In the genomic region with DNA sequence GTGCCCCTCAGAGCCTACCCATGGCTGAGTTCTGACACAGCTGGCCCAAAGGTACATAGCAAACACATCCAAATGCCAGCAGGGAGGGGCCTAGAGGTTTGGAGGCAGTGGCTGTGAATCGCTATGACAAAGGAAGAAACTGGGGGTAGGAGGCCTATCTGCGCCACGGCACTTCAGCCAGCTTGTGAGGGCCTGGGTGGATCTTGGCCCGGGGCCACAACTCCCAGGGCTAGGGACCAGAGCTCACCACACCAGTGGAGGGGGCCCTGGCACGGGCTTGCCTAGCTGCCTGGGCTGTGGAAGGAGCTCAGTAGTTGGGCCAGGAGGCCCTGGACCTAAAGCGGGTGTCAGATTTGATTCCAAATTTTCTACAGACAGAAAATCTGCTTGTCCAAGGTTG, we compare ENCODE assay signal across 2 cellular contexts.
TF ChIP-seq lines count a peak whose summit lies in the region.

No MANE protein-coding gene starts in this region.

TF ChIP-seq in IMR-90, 13 proteins besides CTCF, POLR2A, EP300 and RAD21:
- no peak for TF ChIP-seq CEBPB (IDR thresholded peaks at IDR 0.05; ENCODE audit: low read depth, low read length)
- TF ChIP-seq, protein P1, sequence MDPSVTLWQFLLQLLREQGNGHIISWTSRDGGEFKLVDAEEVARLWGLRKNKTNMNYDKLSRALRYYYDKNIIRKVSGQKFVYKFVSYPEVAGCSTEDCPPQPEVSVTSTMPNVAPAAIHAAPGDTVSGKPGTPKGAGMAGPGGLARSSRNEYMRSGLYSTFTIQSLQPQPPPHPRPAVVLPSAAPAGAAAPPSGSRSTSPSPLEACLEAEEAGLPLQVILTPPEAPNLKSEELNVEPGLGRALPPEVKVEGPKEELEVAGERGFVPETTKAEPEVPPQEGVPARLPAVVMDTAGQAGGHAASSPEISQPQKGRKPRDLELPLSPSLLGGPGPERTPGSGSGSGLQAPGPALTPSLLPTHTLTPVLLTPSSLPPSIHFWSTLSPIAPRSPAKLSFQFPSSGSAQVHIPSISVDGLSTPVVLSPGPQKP (IDR thresholded peaks at IDR 0.05; ENCODE audit: borderline replicate concordance, low read depth, low read length): no peak
- no peak for TF ChIP-seq MAZ (IDR thresholded peaks at IDR 0.05; ENCODE audit: borderline replicate concordance, low read depth, low read length)
- TF ChIP-seq, protein P2, sequence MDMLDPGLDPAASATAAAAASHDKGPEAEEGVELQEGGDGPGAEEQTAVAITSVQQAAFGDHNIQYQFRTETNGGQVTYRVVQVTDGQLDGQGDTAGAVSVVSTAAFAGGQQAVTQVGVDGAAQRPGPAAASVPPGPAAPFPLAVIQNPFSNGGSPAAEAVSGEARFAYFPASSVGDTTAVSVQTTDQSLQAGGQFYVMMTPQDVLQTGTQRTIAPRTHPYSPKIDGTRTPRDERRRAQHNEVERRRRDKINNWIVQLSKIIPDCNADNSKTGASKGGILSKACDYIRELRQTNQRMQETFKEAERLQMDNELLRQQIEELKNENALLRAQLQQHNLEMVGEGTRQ (IDR thresholded peaks at IDR 0.05; ENCODE audit: low read depth, low read length): no peak
- no peak for TF ChIP-seq NFE2L2 (IDR thresholded peaks at IDR 0.05; ENCODE audit: low read depth, low read length)
- TF ChIP-seq RCOR1 (IDR thresholded peaks at IDR 0.05; ENCODE audit: insufficient replicate concordance, low read length): no peak
- no peak for TF ChIP-seq FOS (IDR thresholded peaks at IDR 0.05; ENCODE audit: low read depth, low read length)
- TF ChIP-seq RFX5 (IDR thresholded peaks at IDR 0.05; ENCODE audit: low read depth, low read length): no peak
- TF ChIP-seq SMC3 (IDR thresholded peaks at IDR 0.05; ENCODE audit: low read depth, low read length): no peak
- TF ChIP-seq CHD1 (IDR thresholded peaks at IDR 0.05; ENCODE audit: low read depth, low read length): no peak
- TF ChIP-seq MXI1 (IDR thresholded peaks at IDR 0.05; ENCODE audit: borderline replicate concordance, low read depth, low read length): no peak
- no peak for TF ChIP-seq MAFK (IDR thresholded peaks at IDR 0.05; ENCODE audit: low read depth, low read length)
- TF ChIP-seq BHLHE40 (IDR thresholded peaks at IDR 0.05; ENCODE audit: low read depth, low read length): no peak

TF ChIP-seq in GM23338, 12 proteins besides CTCF, POLR2A, EP300 and RAD21:
- no peak for TF ChIP-seq EZH2phosphoT487 (IDR thresholded peaks at IDR 0.05; ENCODE audit: unreplicated experiment)
- TF ChIP-seq, protein P3, sequence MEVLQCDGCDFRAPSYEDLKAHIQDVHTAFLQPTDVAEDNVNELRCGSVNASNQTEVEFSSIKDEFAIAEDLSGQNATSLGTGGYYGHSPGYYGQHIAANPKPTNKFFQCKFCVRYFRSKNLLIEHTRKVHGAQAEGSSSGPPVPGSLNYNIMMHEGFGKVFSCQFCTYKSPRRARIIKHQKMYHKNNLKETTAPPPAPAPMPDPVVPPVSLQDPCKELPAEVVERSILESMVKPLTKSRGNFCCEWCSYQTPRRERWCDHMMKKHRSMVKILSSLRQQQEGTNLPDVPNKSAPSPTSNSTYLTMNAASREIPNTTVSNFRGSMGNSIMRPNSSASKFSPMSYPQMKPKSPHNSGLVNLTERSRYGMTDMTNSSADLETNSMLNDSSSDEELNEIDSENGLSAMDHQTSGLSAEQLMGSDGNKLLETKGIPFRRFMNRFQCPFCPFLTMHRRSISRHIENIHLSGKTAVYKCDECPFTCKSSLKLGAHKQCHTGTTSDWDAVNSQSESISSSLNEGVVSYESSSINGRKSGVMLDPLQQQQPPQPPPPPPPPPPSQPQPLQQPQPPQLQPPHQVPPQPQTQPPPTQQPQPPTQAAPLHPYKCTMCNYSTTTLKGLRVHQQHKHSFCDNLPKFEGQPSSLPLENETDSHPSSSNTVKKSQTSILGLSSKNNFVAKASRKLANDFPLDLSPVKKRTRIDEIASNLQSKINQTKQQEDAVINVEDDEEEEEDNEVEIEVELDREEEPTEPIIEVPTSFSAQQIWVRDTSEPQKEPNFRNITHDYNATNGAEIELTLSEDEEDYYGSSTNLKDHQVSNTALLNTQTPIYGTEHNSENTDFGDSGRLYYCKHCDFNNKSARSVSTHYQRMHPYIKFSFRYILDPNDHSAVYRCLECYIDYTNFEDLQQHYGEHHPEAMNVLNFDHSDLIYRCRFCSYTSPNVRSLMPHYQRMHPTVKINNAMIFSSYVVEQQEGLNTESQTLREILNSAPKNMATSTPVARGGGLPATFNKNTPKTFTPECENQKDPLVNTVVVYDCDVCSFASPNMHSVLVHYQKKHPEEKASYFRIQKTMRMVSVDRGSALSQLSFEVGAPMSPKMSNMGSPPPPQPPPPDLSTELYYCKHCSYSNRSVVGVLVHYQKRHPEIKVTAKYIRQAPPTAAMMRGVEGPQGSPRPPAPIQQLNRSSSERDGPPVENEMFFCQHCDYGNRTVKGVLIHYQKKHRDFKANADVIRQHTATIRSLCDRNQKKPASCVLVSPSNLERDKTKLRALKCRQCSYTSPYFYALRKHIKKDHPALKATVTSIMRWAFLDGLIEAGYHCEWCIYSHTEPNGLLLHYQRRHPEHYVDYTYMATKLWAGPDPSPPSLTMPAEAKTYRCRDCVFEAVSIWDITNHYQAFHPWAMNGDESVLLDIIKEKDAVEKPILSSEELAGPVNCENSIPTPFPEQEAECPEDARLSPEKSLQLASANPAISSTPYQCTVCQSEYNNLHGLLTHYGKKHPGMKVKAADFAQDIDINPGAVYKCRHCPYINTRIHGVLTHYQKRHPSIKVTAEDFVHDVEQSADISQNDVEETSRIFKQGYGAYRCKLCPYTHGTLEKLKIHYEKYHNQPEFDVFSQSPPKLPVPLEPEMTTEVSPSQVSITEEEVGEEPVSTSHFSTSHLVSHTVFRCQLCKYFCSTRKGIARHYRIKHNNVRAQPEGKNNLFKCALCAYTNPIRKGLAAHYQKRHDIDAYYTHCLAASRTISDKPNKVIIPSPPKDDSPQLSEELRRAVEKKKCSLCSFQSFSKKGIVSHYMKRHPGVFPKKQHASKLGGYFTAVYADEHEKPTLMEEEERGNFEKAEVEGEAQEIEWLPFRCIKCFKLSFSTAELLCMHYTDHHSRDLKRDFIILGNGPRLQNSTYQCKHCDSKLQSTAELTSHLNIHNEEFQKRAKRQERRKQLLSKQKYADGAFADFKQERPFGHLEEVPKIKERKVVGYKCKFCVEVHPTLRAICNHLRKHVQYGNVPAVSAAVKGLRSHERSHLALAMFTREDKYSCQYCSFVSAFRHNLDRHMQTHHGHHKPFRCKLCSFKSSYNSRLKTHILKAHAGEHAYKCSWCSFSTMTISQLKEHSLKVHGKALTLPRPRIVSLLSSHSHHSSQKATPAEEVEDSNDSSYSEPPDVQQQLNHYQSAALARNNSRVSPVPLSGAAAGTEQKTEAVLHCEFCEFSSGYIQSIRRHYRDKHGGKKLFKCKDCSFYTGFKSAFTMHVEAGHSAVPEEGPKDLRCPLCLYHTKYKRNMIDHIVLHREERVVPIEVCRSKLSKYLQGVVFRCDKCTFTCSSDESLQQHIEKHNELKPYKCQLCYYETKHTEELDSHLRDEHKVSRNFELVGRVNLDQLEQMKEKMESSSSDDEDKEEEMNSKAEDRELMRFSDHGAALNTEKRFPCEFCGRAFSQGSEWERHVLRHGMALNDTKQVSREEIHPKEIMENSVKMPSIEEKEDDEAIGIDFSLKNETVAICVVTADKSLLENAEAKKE (CRISPR knock-in tag; IDR thresholded peaks at IDR 0.05): no peak
- TF ChIP-seq, protein P4, sequence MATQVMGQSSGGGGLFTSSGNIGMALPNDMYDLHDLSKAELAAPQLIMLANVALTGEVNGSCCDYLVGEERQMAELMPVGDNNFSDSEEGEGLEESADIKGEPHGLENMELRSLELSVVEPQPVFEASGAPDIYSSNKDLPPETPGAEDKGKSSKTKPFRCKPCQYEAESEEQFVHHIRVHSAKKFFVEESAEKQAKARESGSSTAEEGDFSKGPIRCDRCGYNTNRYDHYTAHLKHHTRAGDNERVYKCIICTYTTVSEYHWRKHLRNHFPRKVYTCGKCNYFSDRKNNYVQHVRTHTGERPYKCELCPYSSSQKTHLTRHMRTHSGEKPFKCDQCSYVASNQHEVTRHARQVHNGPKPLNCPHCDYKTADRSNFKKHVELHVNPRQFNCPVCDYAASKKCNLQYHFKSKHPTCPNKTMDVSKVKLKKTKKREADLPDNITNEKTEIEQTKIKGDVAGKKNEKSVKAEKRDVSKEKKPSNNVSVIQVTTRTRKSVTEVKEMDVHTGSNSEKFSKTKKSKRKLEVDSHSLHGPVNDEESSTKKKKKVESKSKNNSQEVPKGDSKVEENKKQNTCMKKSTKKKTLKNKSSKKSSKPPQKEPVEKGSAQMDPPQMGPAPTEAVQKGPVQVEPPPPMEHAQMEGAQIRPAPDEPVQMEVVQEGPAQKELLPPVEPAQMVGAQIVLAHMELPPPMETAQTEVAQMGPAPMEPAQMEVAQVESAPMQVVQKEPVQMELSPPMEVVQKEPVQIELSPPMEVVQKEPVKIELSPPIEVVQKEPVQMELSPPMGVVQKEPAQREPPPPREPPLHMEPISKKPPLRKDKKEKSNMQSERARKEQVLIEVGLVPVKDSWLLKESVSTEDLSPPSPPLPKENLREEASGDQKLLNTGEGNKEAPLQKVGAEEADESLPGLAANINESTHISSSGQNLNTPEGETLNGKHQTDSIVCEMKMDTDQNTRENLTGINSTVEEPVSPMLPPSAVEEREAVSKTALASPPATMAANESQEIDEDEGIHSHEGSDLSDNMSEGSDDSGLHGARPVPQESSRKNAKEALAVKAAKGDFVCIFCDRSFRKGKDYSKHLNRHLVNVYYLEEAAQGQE (IDR thresholded peaks at IDR 0.05; ENCODE audit: unreplicated experiment): no peak
- TF ChIP-seq EZH2 (IDR thresholded peaks at IDR 0.05; ENCODE audit: low read depth, unreplicated experiment): no peak
- TF ChIP-seq NANOG (IDR thresholded peaks at IDR 0.05; ENCODE audit: borderline replicate concordance): no peak
- no peak for TF ChIP-seq ZNF114 (CRISPR knock-in tag; IDR thresholded peaks at IDR 0.05)
- no peak for TF ChIP-seq CREB1 (CRISPR knock-in tag; IDR thresholded peaks at IDR 0.05; ENCODE audit: low read depth)
- no peak for TF ChIP-seq JUNB (IDR thresholded peaks at IDR 0.05; ENCODE audit: unreplicated experiment)
- TF ChIP-seq POLR2AphosphoS5 (IDR thresholded peaks at IDR 0.05; ENCODE audit: low read depth): no peak
- TF ChIP-seq ZNF331 (CRISPR knock-in tag; IDR thresholded peaks at IDR 0.05; ENCODE audit: low read depth): no peak
- TF ChIP-seq STAT1 (IDR thresholded peaks at IDR 0.05; ENCODE audit: unreplicated experiment): no peak
- TF ChIP-seq, protein P5, sequence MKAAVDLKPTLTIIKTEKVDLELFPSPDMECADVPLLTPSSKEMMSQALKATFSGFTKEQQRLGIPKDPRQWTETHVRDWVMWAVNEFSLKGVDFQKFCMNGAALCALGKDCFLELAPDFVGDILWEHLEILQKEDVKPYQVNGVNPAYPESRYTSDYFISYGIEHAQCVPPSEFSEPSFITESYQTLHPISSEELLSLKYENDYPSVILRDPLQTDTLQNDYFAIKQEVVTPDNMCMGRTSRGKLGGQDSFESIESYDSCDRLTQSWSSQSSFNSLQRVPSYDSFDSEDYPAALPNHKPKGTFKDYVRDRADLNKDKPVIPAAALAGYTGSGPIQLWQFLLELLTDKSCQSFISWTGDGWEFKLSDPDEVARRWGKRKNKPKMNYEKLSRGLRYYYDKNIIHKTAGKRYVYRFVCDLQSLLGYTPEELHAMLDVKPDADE (IDR thresholded peaks at IDR 0.05): no peak
